30 cellular contexts compared by ENCODE assay signal in the genomic region with DNA sequence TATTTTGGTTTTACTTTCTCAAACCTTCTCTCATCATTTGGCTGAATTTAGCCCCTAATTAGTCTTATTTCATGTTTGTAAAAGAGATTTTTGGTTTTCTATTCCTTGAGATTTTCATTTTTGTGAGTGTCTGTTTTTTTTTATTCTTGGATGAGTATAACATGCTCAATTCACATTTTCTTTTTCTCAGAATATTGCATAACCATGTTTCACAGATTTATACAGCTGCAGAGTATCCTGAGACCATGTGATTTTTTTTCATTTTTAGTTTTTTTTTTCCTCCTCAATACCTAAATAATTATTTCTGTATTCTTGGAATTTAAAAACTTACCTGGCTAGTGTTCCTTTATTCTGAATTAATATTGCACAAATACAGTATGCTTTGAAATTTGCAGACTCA.
"Had no signal": no experiment of that assay in that cellular context is flagged by ENCODE, and none has a peak within 500 bp of the region (broad histone marks: within the 10 kb centered on the region; RNA-seq: fewer than 3 reads in every experiment).

No MANE protein-coding gene starts in this region.

- H3K9ac ChIP-seq: neural progenitor cell had no signal

- FAIRE-seq: pancreas, urothelium cell line had no signal

- H3K27me3 Mint-ChIP-seq: stimulated activated memory B cell treated with anti-CD40 and anti-IgM and Interleukin-4, amounts not matched to agents 10 μg/mL and 1 μg/mL and 100 μg/mL, for 72 hours; stimulated activated naive CD8-positive, alpha-beta T cell treated with anti-CD3 and anti-CD28 coated beads, Interleukin-15, amount 100 ng/mL, for 72 hours had no signal

- ATAC-seq: naive thymus-derived CD4-positive, alpha-beta T cell; natural killer cell; pancreas; right cardiac atrium; right lobe of liver; stimulated activated memory B cell treated with anti-CD40 and anti-IgM and Interleukin-4, amounts not matched to agents 10 μg/mL and 1 μg/mL and 100 μg/mL, for 72 hours; stimulated activated naive CD8-positive, alpha-beta T cell treated with anti-CD3 and anti-CD28 coated beads, Interleukin-15, amount 100 ng/mL, for 72 hours; stimulated activated naive CD8-positive, alpha-beta T cell treated with anti-CD3 and anti-CD28 coated beads, Interleukin-15, Interleukin-2, amounts not matched to agents 100 U/mL and 50 U/mL, for 24 hours had no signal

- H3K9me3 Mint-ChIP-seq: nephron; stimulated activated memory B cell treated with anti-CD40 and anti-IgM and Interleukin-4, amounts not matched to agents 10 μg/mL and 1 μg/mL and 100 μg/mL, for 72 hours had no signal

- DNase-seq: naive thymus-derived CD4-positive, alpha-beta T cell; natural killer cell; occipital lobe; pancreas; retina; right cardiac atrium; right lobe of liver; spleen; stimulated activated CD4-positive, alpha-beta T cell treated with anti-CD3 and anti-CD28 coated beads, Interleukin-12 subunit alpha, Interleukin-12 subunit beta, amount 100 ng/mL, for 4 hours; stimulated activated CD4-positive, alpha-beta T cell treated with anti-CD3 and anti-CD28 coated beads, Interleukin-1b, Interleukin-23, amount 100 ng/mL, for 48 hours; stimulated activated CD4-positive, alpha-beta T cell treated with anti-CD3 and anti-CD28 coated beads, Interleukin-4, amount 100 ng/mL, for 1 hour; stimulated activated CD4-positive, alpha-beta T cell treated with anti-CD3 and anti-CD28 coated beads, Interleukin-4, amount 100 ng/mL, for 4 hours; stimulated activated CD8-positive, alpha-beta memory T cell treated with anti-CD3 and anti-CD28 coated beads, Interleukin-4, amount 100 ng/mL, for 48 hours; stimulated activated naive CD4-positive, alpha-beta T cell; stimulated activated naive CD8-positive, alpha-beta T cell treated with anti-CD3 and anti-CD28 coated beads, Interleukin-15, amount 100 ng/mL, for 72 hours; stimulated activated naive CD8-positive, alpha-beta T cell treated with anti-CD3 and anti-CD28 coated beads, Interleukin-15, Interleukin-2, amounts not matched to agents 100 U/mL and 50 U/mL, for 24 hours; substantia nigra; testis; tibial artery; transverse colon had no signal

- H3K27me3 ChIP-seq: neural progenitor cell, pancreas, right lobe of liver, spleen, suprapubic skin, testis, tibial artery, transverse colon, upper lobe of left lung, vagina had no signal

- H3K4me1 Mint-ChIP-seq: naive thymus-derived CD4-positive, alpha-beta T cell; natural killer cell; nephron; stimulated activated memory B cell treated with anti-CD40 and anti-IgM and Interleukin-4, amounts not matched to agents 10 μg/mL and 1 μg/mL and 100 μg/mL, for 72 hours; stimulated activated naive CD8-positive, alpha-beta T cell treated with anti-CD3 and anti-CD28 coated beads, Interleukin-15, amount 100 ng/mL, for 72 hours had no signal

- H3K4me2 ChIP-seq: neural progenitor cell, smooth muscle cell had no signal

- H3K4me3 Mint-ChIP-seq: naive thymus-derived CD4-positive, alpha-beta T cell; natural killer cell; nephron; neural progenitor cell; stimulated activated memory B cell treated with anti-CD40 and anti-IgM and Interleukin-4, amounts not matched to agents 10 μg/mL and 1 μg/mL and 100 μg/mL, for 72 hours; stimulated activated naive CD8-positive, alpha-beta T cell treated with anti-CD3 and anti-CD28 coated beads, Interleukin-15, amount 100 ng/mL, for 72 hours had no signal

- H3K36me3 Mint-ChIP-seq: naive thymus-derived CD4-positive, alpha-beta T cell; natural killer cell; stimulated activated memory B cell treated with anti-CD40 and anti-IgM and Interleukin-4, amounts not matched to agents 10 μg/mL and 1 μg/mL and 100 μg/mL, for 72 hours had no signal

- H2AFZ ChIP-seq: neural progenitor cell had no signal

- H3K9me3 ChIP-seq: pancreas, prostate gland, right lobe of liver, spleen, suprapubic skin, testis, tibial artery, transverse colon, upper lobe of left lung, vagina had no signal

- H3K27ac Mint-ChIP-seq: naive thymus-derived CD4-positive, alpha-beta T cell; natural killer cell; nephron; neural progenitor cell; stimulated activated memory B cell treated with anti-CD40 and anti-IgM and Interleukin-4, amounts not matched to agents 10 μg/mL and 1 μg/mL and 100 μg/mL, for 72 hours; stimulated activated naive CD8-positive, alpha-beta T cell treated with anti-CD3 and anti-CD28 coated beads, Interleukin-15, amount 100 ng/mL, for 72 hours had no signal

- H3K27ac ChIP-seq: neural progenitor cell, pancreas, prostate gland, right lobe of liver, skin epidermis, spleen, suprapubic skin, testis, tibial artery, transverse colon, upper lobe of left lung, vagina had no signal

- H3K4me1 ChIP-seq: neural progenitor cell, pancreas, prostate gland, spleen, suprapubic skin, testis, tibial artery, transverse colon, upper lobe of left lung, vagina had no signal

- H3K4me3 ChIP-seq: neural progenitor cell, pancreas, prostate gland, right lobe of liver, skin epidermis, smooth muscle cell, spleen, suprapubic skin, testis, tibial artery, transverse colon, upper lobe of left lung, vagina had no signal

- H3K36me3 ChIP-seq: neural progenitor cell, pancreas, prostate gland, right lobe of liver, spleen, suprapubic skin, tibial artery, upper lobe of left lung, vagina had no signal
